In genomic region chr1:154944422-154945159, GRCh38 we compare ENCODE assay signal across 1 cellular context.
TF ChIP-seq lines count a peak whose summit lies in the region.

No MANE protein-coding gene starts in this region.

TF ChIP-seq in HepG2, 621 proteins besides CTCF, POLR2A, EP300 and RAD21 (continued from another document and continues in another):
- TF ChIP-seq RERE (CRISPR knock-in tag; IDR thresholded peaks at IDR 0.05; ENCODE audit: low read depth) (0 out of 2 replicates have a peak, but pooled peaks have one; percentile 30), ZNF326 (CRISPR knock-in tag; IDR thresholded peaks at IDR 0.05; ENCODE audit: borderline replicate concordance) (no peak), MAFF (IDR thresholded peaks at IDR 0.05; ENCODE audit: low read depth, low read length) (no peak), ZBTB42 (CRISPR knock-in tag; IDR thresholded peaks at IDR 0.05) (no peak), HNF4G (IDR thresholded peaks at IDR 0.05; ENCODE audit: borderline replicate concordance, low read depth, low read length) (peak; percentile 79), HNF4G (CRISPR knock-in tag; IDR thresholded peaks at IDR 0.05; ENCODE audit: borderline replicate concordance, low read depth) (peak; percentile 63; the same call in 1 of the 2 replicates), STAG1 (CRISPR knock-in tag; IDR thresholded peaks at IDR 0.05) (peak; percentile 37), MTF2 (CRISPR knock-in tag; IDR thresholded peaks at IDR 0.05; ENCODE audit: borderline replicate concordance) (no peak), TGIF2 (CRISPR knock-in tag; IDR thresholded peaks at IDR 0.05) (no peak), ZNF280B (CRISPR knock-in tag; IDR thresholded peaks at IDR 0.05; ENCODE audit: borderline replicate concordance) (no peak), NPAS2 (CRISPR knock-in tag; IDR thresholded peaks at IDR 0.05; ENCODE audit: borderline replicate concordance) (no peak), DBP (CRISPR knock-in tag; IDR thresholded peaks at IDR 0.05; ENCODE audit: not compliant biosample characterization) (no peak), FOXO4 (CRISPR knock-in tag; conservative IDR thresholded peaks at IDR 0.05) (no peak), BCLAF1 (IDR thresholded peaks at IDR 0.05) (no peak), ZNF121 (CRISPR knock-in tag; IDR thresholded peaks at IDR 0.05) (peak; percentile 97), DRAP1 (CRISPR knock-in tag; IDR thresholded peaks at IDR 0.05) (no peak), ZNF781 (CRISPR knock-in tag; IDR thresholded peaks at IDR 0.05; ENCODE audit: borderline replicate concordance, not compliant biosample characterization) (no peak), ZNF34 (CRISPR knock-in tag; IDR thresholded peaks at IDR 0.05; ENCODE audit: borderline replicate concordance) (no peak), UBTF (CRISPR knock-in tag; IDR thresholded peaks at IDR 0.05) (no peak; the same call in 1 of the 2 replicates), AKAP8 (CRISPR knock-in tag; IDR thresholded peaks at IDR 0.05) (no peak), PATZ1 (CRISPR knock-in tag; IDR thresholded peaks at IDR 0.05) (peak; percentile 97), CBX5 (CRISPR knock-in tag; IDR thresholded peaks at IDR 0.05; ENCODE audit: borderline replicate concordance) (no peak; the same call in 1 of the 2 replicates), ZNF24 (IDR thresholded peaks at IDR 0.05) (no peak), PRDM15 (CRISPR knock-in tag; IDR thresholded peaks at IDR 0.05) (peak; percentile 93), RNF219 (CRISPR knock-in tag; IDR thresholded peaks at IDR 0.05) (no peak), ZNF605 (CRISPR knock-in tag; IDR thresholded peaks at IDR 0.05) (peak; percentile 80), BATF2 (CRISPR knock-in tag; IDR thresholded peaks at IDR 0.05) (no peak)
